ENCODE assay signal across 21 cellular contexts in the genomic region with DNA sequence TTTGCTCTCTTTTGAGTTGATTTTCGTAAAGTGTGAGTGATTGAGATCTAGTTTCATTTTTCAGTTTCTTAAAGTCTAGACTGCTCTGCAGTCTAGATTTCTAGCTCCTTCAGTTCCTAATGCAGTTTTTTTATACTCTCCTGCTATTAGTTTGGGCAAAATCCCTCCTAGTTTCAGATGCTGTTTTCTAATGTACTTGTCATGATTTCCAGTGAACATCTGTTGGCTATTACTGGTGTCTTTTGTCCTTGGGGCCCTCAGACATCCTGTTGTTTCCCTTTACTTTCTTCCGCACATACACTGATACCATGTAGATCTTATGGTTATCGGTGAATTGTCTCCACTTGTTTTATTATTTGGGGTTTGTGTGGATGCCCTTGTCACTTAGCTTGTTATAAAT.
DNase-seq lines count a peak whose midpoint lies in the region; ATAC-seq, FAIRE-seq and TF ChIP-seq lines count a peak whose summit lies in the region.
"Had no signal": no experiment of that assay in that cellular context is flagged by ENCODE, and none has a peak within 500 bp of the region (broad histone marks: within the 10 kb centered on the region; RNA-seq: fewer than 3 reads in every experiment).

No MANE protein-coding gene starts in this region.

- H3K23ac ChIP-seq in neuronal stem cell (ENCODE audit: low read depth, low read length, poor library complexity) = no peak overlapping the region

- no peaks in the 10 kb centered on the region for H3K27me3 Mint-ChIP-seq in CD8-positive, alpha-beta memory T cell
- H3K27me3 Mint-ChIP-seq: B cell, IgD-negative memory B cell had no signal

- no peaks in the 10 kb centered on the region for H3F3A ChIP-seq in SK-N-SH (replicated peaks; ENCODE audit: insufficient read depth)

- POLR2A ChIA-PET in SK-N-SH (lab: Yijun Ruan, JAX) = no interaction called here
- POLR2A ChIA-PET in GM12878 (lab: Charles Lee) = no interaction called here
- POLR2A ChIA-PET in CD8-positive, alpha-beta memory T cell (lab: Charles Lee) = no interaction called here

- TF ChIP-seq EP300 in SK-N-SH (IDR thresholded peaks at IDR 0.05; ENCODE audit: borderline replicate concordance in 1 of 2, low read depth in 1 of 2, low read length in 1 of 2) = no peak
- TF ChIP-seq EP300 in GM12878 (IDR thresholded peaks at IDR 0.05; ENCODE audit: borderline replicate concordance in 1 of 2, control insufficient read depth in 1 of 2, low read depth in 2 of 2, low read length in 2 of 2) = no peak

- H3K36me3 ChIP-seq in KMS-11 (ENCODE audit: insufficient read depth) = no peaks in the 10 kb centered on the region
- no peaks in the 10 kb centered on the region for H3K36me3 ChIP-seq in SK-N-SH (replicated peaks in 1 of 2; ENCODE audit: control insufficient read depth in 1 of 2, insufficient read depth in 2 of 2, low read length in 1 of 2)
- no peaks in the 10 kb centered on the region for H3K36me3 ChIP-seq in GM12878 (ENCODE audit: control insufficient read depth in 2 of 2, insufficient read depth in 2 of 2, low read length in 1 of 2)
- H3K36me3 ChIP-seq in neuronal stem cell (replicated peaks in 1 of 2; ENCODE audit: control insufficient read depth in 2 of 2, insufficient read depth in 2 of 2, low read length in 2 of 2) = no peaks in the 10 kb centered on the region
- no peaks in the 10 kb centered on the region for H3K36me3 ChIP-seq in CD8-positive, alpha-beta memory T cell (ENCODE audit: insufficient read depth, low read length)
- H3K36me3 ChIP-seq: BLaER1 treated with 17β-estradiol and CSF1 and Interleukin-3, amounts not matched to agents 10 nM and 100 nM had no signal

- no TSS peak for BruUV-seq in GM12878 (replicated peaks; lab: Mats Ljungman, UMichigan)

- no peak for TF ChIP-seq RAD21 in SK-N-SH (IDR thresholded peaks at IDR 0.05; ENCODE audit: low read length)
- TF ChIP-seq RAD21 in GM12878 (IDR thresholded peaks at IDR 0.05; ENCODE audit: insufficient read depth, low read depth, low read length) = no peak

- H2BK120ac ChIP-seq in neuronal stem cell (ENCODE audit: low read depth, low read length) = no peak overlapping the region

- no peak overlapping the region for H2BK15ac ChIP-seq in neuronal stem cell (ENCODE audit: low read length)

- H3K27me3 ChIP-seq in KMS-11 (ENCODE audit: insufficient read depth, low read depth) (no peaks in the 10 kb centered on the region), SK-N-SH (ENCODE audit: insufficient read depth) (no peaks in the 10 kb centered on the region), GM12878 (replicated peaks in 1 of 2; ENCODE audit: control insufficient read depth in 2 of 2, insufficient read depth in 2 of 2, low read length in 1 of 2) (no peaks in the 10 kb centered on the region), neuronal stem cell (ENCODE audit: control insufficient read depth in 3 of 3, insufficient read depth in 3 of 3, low read depth in 1 of 3, low read length in 3 of 3) (no peaks in the 10 kb centered on the region)
- no peaks in the 10 kb centered on the region for H3K27me3 ChIP-seq in CD8-positive, alpha-beta memory T cell (ENCODE audit: insufficient read depth, low read length, poor library complexity, severe bottlenecking)
- H3K27me3 ChIP-seq: BLaER1 treated with 17β-estradiol and CSF1 and Interleukin-3, amounts not matched to agents 10 nM and 100 nM had no signal

- TF ChIP-seq CTCF in KMS-11 (conservative IDR thresholded peaks at IDR 0.05; ENCODE audit: low read depth, low read length) (no peak), SK-N-SH (IDR thresholded peaks at IDR 0.05) (no peak), GM12878 (IDR thresholded peaks at IDR 0.05 in 2 of 3, conservative IDR thresholded peaks at IDR 0.05 in 1 of 3; ENCODE audit: control insufficient read depth in 2 of 3, extremely low read depth in 1 of 3, insufficient read depth in 1 of 3, low read depth in 3 of 3, low read length in 3 of 3) (no peak)

- no peak overlapping the region for H3K14ac ChIP-seq in neuronal stem cell (ENCODE audit: low read length)

- H3K4me1 ChIP-seq in KMS-11 (ENCODE audit: low read depth, poor library complexity, severe bottlenecking) (peaks cover 23% of the 10 kb centered on the region), SK-N-SH (ENCODE audit: control insufficient read depth in 1 of 2, insufficient read depth in 2 of 2, low read depth in 1 of 2, low read length in 1 of 2) (no peaks in the 10 kb centered on the region), GM12878 (ENCODE audit: control insufficient read depth, insufficient read depth, low read length) (no peaks in the 10 kb centered on the region), neuronal stem cell (ENCODE audit: control insufficient read depth in 2 of 2, insufficient read depth in 1 of 2, low read depth in 1 of 2, low read length in 2 of 2) (no peaks in the 10 kb centered on the region)
- no peaks in the 10 kb centered on the region for H3K4me1 ChIP-seq in CD8-positive, alpha-beta memory T cell (ENCODE audit: insufficient read depth, low read length)
- H3K4me1 ChIP-seq: BLaER1 treated with 17β-estradiol and CSF1 and Interleukin-3, amounts not matched to agents 10 nM and 100 nM had no signal

- no peaks in the 10 kb centered on the region for H3K79me2 ChIP-seq in KMS-11 (ENCODE audit: insufficient read depth, low read depth)
- H3K79me2 ChIP-seq in SK-N-SH (ENCODE audit: insufficient read depth) = no peaks in the 10 kb centered on the region
- no peaks in the 10 kb centered on the region for H3K79me2 ChIP-seq in GM12878 (ENCODE audit: control insufficient read depth, insufficient read depth, low read length)

- SMC1A ChIA-PET in GM12878 (lab: Charles Lee; ENCODE audit: uncharacterized antibody, unreplicated experiment) = no interaction called here

- WGBS in SK-N-SH (ENCODE audit: low lambda C conversion rate) = 31% methylated on average over 3 of the region's 3 CpGs
- WGBS in GM12878 (ENCODE audit: insufficient coverage, insufficient replicate concordance, low lambda C conversion rate, missing lambda C conversion rate) = 46% methylated on average over 3 of the region's 3 CpGs
- no CpG with 5 or more reads among the region's 3 CpGs for WGBS in neuronal stem cell (ENCODE audit: extremely low coverage in 2 of 2, insufficient read length in 2 of 2, insufficient replicate concordance in 1 of 2), 2 donors

- H2BK12ac ChIP-seq in neuronal stem cell (ENCODE audit: low read length) = no peak overlapping the region

- CTCF ChIA-PET in SK-N-SH (lab: Yijun Ruan, JAX) = interaction anchor here (2.0 kb wide), 1 partner anchor 62 kb away, joined by 7 read pairs; no protein-coding TSS in a partner anchor
- CTCF ChIA-PET in GM12878 (lab: Yijun Ruan, JAX) = interaction anchor here (1.3 to 1.4 kb wide), 2 partner anchors 18 to 19 kb away, joined by 4 to 5 read pairs; no protein-coding TSS in a partner anchor
- CTCF ChIA-PET in CD8-positive, alpha-beta memory T cell (lab: Charles Lee) = no interaction called here

- H3K4me2 ChIP-seq in KMS-11 = peak overlapping the region; percentile 37
- H3K4me2 ChIP-seq in SK-N-SH = no peak overlapping the region
- H3K4me2 ChIP-seq in GM12878 (ENCODE audit: control insufficient read depth, insufficient read depth) = no peak overlapping the region
- H3K4me2 ChIP-seq in neuronal stem cell (ENCODE audit: insufficient read depth, low read length, poor library complexity, severe bottlenecking) = no peak overlapping the region
- H3K4me2 ChIP-seq: BLaER1 treated with 17β-estradiol and CSF1 and Interleukin-3, amounts not matched to agents 10 nM and 100 nM had no signal

- H4K8ac ChIP-seq in neuronal stem cell (ENCODE audit: low read depth, low read length) = no peak overlapping the region

- ATAC-seq in GM12878 = peak; percentile 34; the same call in 1 of the 3 replicates
- ATAC-seq in GM18517 (IDR thresholded peaks at IDR 0.05; ENCODE audit: unreplicated experiment) = no peak
- ATAC-seq: CD8-positive, alpha-beta T cell had no signal

- RAD21 ChIA-PET in GM12878 (lab: Charles Lee; ENCODE audit: unreplicated experiment) = no interaction called here

- no peak overlapping the region for H2BK5ac ChIP-seq in neuronal stem cell (ENCODE audit: low read length)

- H3K9me3 ChIP-seq in SK-N-SH (no peaks in the 10 kb centered on the region), GM12878 (replicated peaks; ENCODE audit: control insufficient read depth, insufficient read depth, low read length) (no peaks in the 10 kb centered on the region), neuronal stem cell (replicated peaks in 1 of 2; ENCODE audit: control insufficient read depth in 2 of 2, insufficient read depth in 1 of 2, low read depth in 1 of 2, low read length in 2 of 2) (peaks cover 0 to 2% of the 10 kb centered on the region in 2 donors)
- no peaks in the 10 kb centered on the region for H3K9me3 ChIP-seq in CD8-positive, alpha-beta memory T cell (ENCODE audit: low read length)

- intact Hi-C loops in GM12878 (cut with micrococcal nuclease; ENCODE audit: unreplicated experiment) = no loop called here
- intact Hi-C loops in head of caudate nucleus (cut with DNase I) = no loop called here

- H3K27ac ChIP-seq in KMS-11 (peak overlapping the region; percentile 19; the same call in 1 of the 2 replicates), SK-N-SH (ENCODE audit: low read depth in 2 of 2, low read length in 1 of 2) (no peak overlapping the region), GM12878 (ENCODE audit: control insufficient read depth, insufficient read depth) (no peak overlapping the region), neuronal stem cell (replicated peaks; ENCODE audit: low read length) (no peak overlapping the region)
- H3K27ac ChIP-seq in CD8-positive, alpha-beta memory T cell (ENCODE audit: low read depth, low read length) = no peak overlapping the region
- H3K27ac ChIP-seq: BLaER1 treated with 17β-estradiol and CSF1 and Interleukin-3, amounts not matched to agents 10 nM and 100 nM had no signal

- H4K20me1 ChIP-seq in KMS-11 (ENCODE audit: insufficient read depth) (no peaks in the 10 kb centered on the region), SK-N-SH (ENCODE audit: insufficient read depth) (no peaks in the 10 kb centered on the region), GM12878 (ENCODE audit: control insufficient read depth, insufficient read depth) (no peaks in the 10 kb centered on the region)
- H4K20me1 ChIP-seq: BLaER1 treated with 17β-estradiol and CSF1 and Interleukin-3, amounts not matched to agents 10 nM and 100 nM had no signal

- H3K4me1 Mint-ChIP-seq in CD8-positive, alpha-beta memory T cell = no peaks in the 10 kb centered on the region
- H3K4me1 Mint-ChIP-seq: B cell, H9, IgD-negative memory B cell had no signal

- no peak overlapping the region for H4K91ac ChIP-seq in neuronal stem cell (ENCODE audit: low read depth, low read length, poor library complexity)

- no peaks in the 10 kb centered on the region for H3K36me3 Mint-ChIP-seq in CD8-positive, alpha-beta memory T cell
- H3K36me3 Mint-ChIP-seq: CD8-positive, alpha-beta T cell; IgD-negative memory B cell had no signal

- DNase-seq in SK-N-SH = peak; percentile 14
- DNase-seq in GM12878 (ENCODE audit: low read depth, low spot score) = no peak
- no peak for DNase-seq in neuronal stem cell (ENCODE audit: low spot score)
- DNase-seq in head of caudate nucleus = no peak
- no peak for DNase-seq in CD8-positive, alpha-beta memory T cell
- DNase-seq: 8988T; CD8-positive, alpha-beta T cell; COR-L47; DMS 273 treated with DMSO at 0.1 percent for 48 hours; DMS53; DND-41; EL; H9 had no signal

- peaks cover 0 to 12% (median 2%) of the 10 kb centered on the region in 5 donors for H3K9me3 Mint-ChIP-seq in CD8-positive, alpha-beta memory T cell

- H3K9ac ChIP-seq in KMS-11 (no peak overlapping the region), SK-N-SH (no peak overlapping the region), GM12878 (ENCODE audit: control insufficient read depth, insufficient read depth, low read length) (no peak overlapping the region), neuronal stem cell (ENCODE audit: low read depth, low read length, poor library complexity) (no peak overlapping the region)
- H3K9ac ChIP-seq: BLaER1 treated with 17β-estradiol and CSF1 and Interleukin-3, amounts not matched to agents 10 nM and 100 nM had no signal

- no peak for FAIRE-seq in GM12878 (lab: Jason Lieb, UNC)
- FAIRE-seq: GM12891, H1, HTR-8/SVneo had no signal

- no peak overlapping the region for H3K4me3 ChIP-seq in KMS-11 (IDR thresholded peaks at IDR 0.05; ENCODE audit: insufficient read depth, low read depth, low read length)
- H3K4me3 ChIP-seq in SK-N-SH (ENCODE audit: low read depth in 2 of 2, low read length in 1 of 2) = no peak overlapping the region
- H3K4me3 ChIP-seq in GM12878 = no peak overlapping the region
- no peak overlapping the region for H3K4me3 ChIP-seq in neuronal stem cell (ENCODE audit: low read length in 2 of 2)
- no peak overlapping the region for H3K4me3 ChIP-seq in CD8-positive, alpha-beta memory T cell (ENCODE audit: low read length)
- H3K4me3 ChIP-seq: BLaER1 treated with 17β-estradiol and CSF1 and Interleukin-3, amounts not matched to agents 10 nM and 100 nM had no signal

- in situ Hi-C loops in GM12878 (cut with MboI) = no loop called here

- no peak overlapping the region for H3K4ac ChIP-seq in neuronal stem cell (ENCODE audit: low read length)

- H3K4me3 Mint-ChIP-seq in CD8-positive, alpha-beta memory T cell = no peak overlapping the region
- H3K4me3 Mint-ChIP-seq: B cell; CD8-positive, alpha-beta T cell; H9; IgD-negative memory B cell had no signal

- H2AFZ ChIP-seq in KMS-11 (ENCODE audit: low read depth) (no peak overlapping the region), SK-N-SH (ENCODE audit: low read depth) (no peak overlapping the region), GM12878 (ENCODE audit: control insufficient read depth, low read depth, low read length) (no peak overlapping the region), neuronal stem cell (ENCODE audit: low read length) (peak overlapping the region; percentile 48)

- H3K9me2 ChIP-seq in SK-N-SH = no peaks in the 10 kb centered on the region

- no peaks in the 10 kb centered on the region for H3K79me1 ChIP-seq in neuronal stem cell (ENCODE audit: low read depth, low read length)

- no peak for TF ChIP-seq POLR2A in GM12878 (IDR thresholded peaks at IDR 0.05; ENCODE audit: low read depth, low read length)

- no peak overlapping the region for H3K27ac Mint-ChIP-seq in CD8-positive, alpha-beta memory T cell
- H3K27ac Mint-ChIP-seq: B cell; CD8-positive, alpha-beta T cell; H9; IgD-negative memory B cell had no signal

- no peak overlapping the region for H3K18ac ChIP-seq in neuronal stem cell (ENCODE audit: low read length)

- no peak overlapping the region for H2AK5ac ChIP-seq in neuronal stem cell (ENCODE audit: low read depth, low read length)
